1 cellular context compared by ENCODE assay signal in genomic region chr9:106284300-106284699, GRCh38.
TF ChIP-seq lines count a peak whose summit lies in the region.

No MANE protein-coding gene starts in this region.

TF ChIP-seq in HCT116, 20 proteins besides CTCF, POLR2A, EP300 and RAD21 (continued from another document):
- TF ChIP-seq REST (IDR thresholded peaks at IDR 0.05; ENCODE audit: low read depth) (no peak), FOSL1 (IDR thresholded peaks at IDR 0.05; ENCODE audit: low read depth) (no peak), EZH2 (IDR thresholded peaks at IDR 0.05) (no peak), SIN3A (IDR thresholded peaks at IDR 0.05; ENCODE audit: low read depth) (no peak), CEBPB (IDR thresholded peaks at IDR 0.05; ENCODE audit: low read depth) (no peak)
